In the genomic region with DNA sequence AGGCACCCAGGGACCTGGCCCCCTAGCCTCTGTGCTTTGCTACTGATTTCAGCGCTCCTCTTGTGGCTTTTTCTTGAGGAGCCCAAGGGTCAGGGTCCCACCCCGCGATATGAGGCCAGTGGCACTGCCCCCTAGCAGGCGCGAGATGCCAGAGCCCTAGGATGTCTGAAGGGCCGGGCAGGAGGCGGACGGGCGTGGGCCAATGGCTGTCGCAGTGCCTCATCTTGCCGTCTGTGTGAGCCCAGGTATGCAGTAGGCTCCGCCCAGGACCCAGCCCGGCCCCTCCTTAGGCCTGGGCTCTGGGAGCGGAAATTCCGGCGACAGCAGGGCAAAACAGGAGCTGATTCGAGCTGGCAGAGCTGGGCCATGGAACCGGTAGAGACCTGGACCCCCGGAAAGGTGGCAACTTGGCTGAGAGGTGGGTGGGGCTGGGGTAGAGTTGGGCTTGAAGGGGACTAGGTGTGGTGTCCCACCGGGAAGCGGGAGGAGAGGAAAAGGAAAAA, we compare ENCODE assay signal across 9 cellular contexts.
A peak's percentile ranks its signal among the peaks of the same experiment; 100 is the strongest.
DNase-seq lines count a peak whose midpoint lies in the region; ATAC-seq and TF ChIP-seq lines count a peak whose summit lies in the region.
"Had no signal": no experiment of that assay in that cellular context is flagged by ENCODE, and none has a peak within 500 bp of the region (broad histone marks: within the 10 kb centered on the region; RNA-seq: fewer than 3 reads in every experiment).

A gene with protein sequence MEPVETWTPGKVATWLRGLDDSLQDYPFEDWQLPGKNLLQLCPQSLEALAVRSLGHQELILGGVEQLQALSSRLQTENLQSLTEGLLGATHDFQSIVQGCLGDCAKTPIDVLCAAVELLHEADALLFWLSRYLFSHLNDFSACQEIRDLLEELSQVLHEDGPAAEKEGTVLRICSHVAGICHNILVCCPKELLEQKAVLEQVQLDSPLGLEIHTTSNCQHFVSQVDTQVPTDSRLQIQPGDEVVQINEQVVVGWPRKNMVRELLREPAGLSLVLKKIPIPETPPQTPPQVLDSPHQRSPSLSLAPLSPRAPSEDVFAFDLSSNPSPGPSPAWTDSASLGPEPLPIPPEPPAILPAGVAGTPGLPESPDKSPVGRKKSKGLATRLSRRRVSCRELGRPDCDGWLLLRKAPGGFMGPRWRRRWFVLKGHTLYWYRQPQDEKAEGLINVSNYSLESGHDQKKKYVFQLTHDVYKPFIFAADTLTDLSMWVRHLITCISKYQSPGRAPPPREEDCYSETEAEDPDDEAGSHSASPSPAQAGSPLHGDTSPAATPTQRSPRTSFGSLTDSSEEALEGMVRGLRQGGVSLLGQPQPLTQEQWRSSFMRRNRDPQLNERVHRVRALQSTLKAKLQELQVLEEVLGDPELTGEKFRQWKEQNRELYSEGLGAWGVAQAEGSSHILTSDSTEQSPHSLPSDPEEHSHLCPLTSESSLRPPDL (plus strand): TSS at position 310 of the 503 bp plus-strand sequence. CDS start 57 bp downstream, at position 367.

- DNase-seq in activated CD4-positive, alpha-beta T cell treated with anti-CD3 and anti-CD28 coated beads for 48 hours = peak; percentile 41
- DNase-seq in activated CD4-positive, alpha-beta T cell treated with anti-CD3 and anti-CD28 coated beads for 4 hours = no peak
- DNase-seq in RWPE1 (ENCODE audit: low spot score) (peak; percentile 83), 8988T (no peak), ACHN (no peak)
- no peak for DNase-seq in stimulated activated naive B cell treated with anti-CD40 and anti-IgM and Interleukin-4, amounts not matched to agents 10 μg/mL and 1 μg/mL and 100 μg/mL, for 72 hours
- DNase-seq: NCI-H345 had no signal

- no peak; the same call in 1 of the 2 replicates for TF ChIP-seq CTCF in RWPE1 (conservative IDR thresholded peaks at IDR 0.05; ENCODE audit: low read depth)

- H3K27me3 ChIP-seq in iPS-20b (ENCODE audit: insufficient read depth, low read length) = no peaks in the 10 kb centered on the region

- H3K36me3 ChIP-seq in iPS-20b (ENCODE audit: insufficient read depth, low read depth, low read length) = 0 out of 2 replicates have a peak, but pooled peaks cover 9% of the 10 kb centered on the region

- H3K4me3 Mint-ChIP-seq in stimulated activated naive B cell treated with anti-CD40 and anti-IgM and Interleukin-4, amounts not matched to agents 10 μg/mL and 1 μg/mL and 100 μg/mL, for 72 hours = peak within 1 kb of the TSS in 1 of 2 donors; percentile 45

- CTCF ChIA-PET in RWPE1 (lab: Yijun Ruan, JAX) = interaction anchor here (0.5 to 1.0 kb wide), 5 partner anchors 56 to 650 kb away, joined by 3 to 8 read pairs (median 4); a partner anchor contains a TSS

- H3K9me3 ChIP-seq in iPS-20b (ENCODE audit: insufficient read depth, low read depth, low read length) = no peaks in the 10 kb centered on the region

- peaks cover 1 to 5% of the 10 kb centered on the region in 2 donors for H3K4me1 Mint-ChIP-seq in stimulated activated naive B cell treated with anti-CD40 and anti-IgM and Interleukin-4, amounts not matched to agents 10 μg/mL and 1 μg/mL and 100 μg/mL, for 72 hours

- peak within 1 kb of the TSS; percentile 70 for H3K27ac ChIP-seq in RWPE1
- H3K27ac ChIP-seq in iPS-20b (ENCODE audit: low read length) = no peak within 1 kb of the TSS

- H3K9me3 Mint-ChIP-seq in stimulated activated naive B cell treated with anti-CD40 and anti-IgM and Interleukin-4, amounts not matched to agents 10 μg/mL and 1 μg/mL and 100 μg/mL, for 72 hours = no peaks in the 10 kb centered on the region

- in situ Hi-C loops in ACHN (cut with HindIII; ENCODE audit: low pct_ligation_motif_present, low pct_unique_long_range_greater_than_20kb, low sequenced_read_pairs) = no loop called here

- no peaks in the 10 kb centered on the region for H3K27me3 Mint-ChIP-seq in stimulated activated naive B cell treated with anti-CD40 and anti-IgM and Interleukin-4, amounts not matched to agents 10 μg/mL and 1 μg/mL and 100 μg/mL, for 72 hours

- peak within 1 kb of the TSS; percentile 76 for H3K4me3 ChIP-seq in iPS-20b (ENCODE audit: low read length)

- no peak for ATAC-seq in stimulated activated naive B cell treated with anti-CD40 and anti-IgM and Interleukin-4, amounts not matched to agents 10 μg/mL and 1 μg/mL and 100 μg/mL, for 72 hours (replicated peaks)
- ATAC-seq in GM18861 (IDR thresholded peaks at IDR 0.05; ENCODE audit: unreplicated experiment) = no peak

- H3K27ac Mint-ChIP-seq in stimulated activated naive B cell treated with anti-CD40 and anti-IgM and Interleukin-4, amounts not matched to agents 10 μg/mL and 1 μg/mL and 100 μg/mL, for 72 hours = peak within 1 kb of the TSS; percentile 7

- peak within 1 kb of the TSS; percentile 75; the same call in 1 of the 2 replicates for H3K9ac ChIP-seq in iPS-20b (ENCODE audit: low read depth, low read length)

- POLR2A ChIA-PET in RWPE1 (lab: Yijun Ruan, JAX; ENCODE audit: low non-redundant PET) = interaction anchor here (1.2 kb wide), 1 partner anchor 67 kb away, joined by 5 read pairs; no protein-coding TSS in a partner anchor

- H3K36me3 Mint-ChIP-seq in stimulated activated naive B cell treated with anti-CD40 and anti-IgM and Interleukin-4, amounts not matched to agents 10 μg/mL and 1 μg/mL and 100 μg/mL, for 72 hours = peaks cover 0 to 4% of the 10 kb centered on the region in 2 donors

- H3K4me1 ChIP-seq in iPS-20b (ENCODE audit: insufficient read depth, low read length) = no peaks in the 10 kb centered on the region; the same call in 1 of the 2 replicates

Comparison
In these comparisons a context has a peak if more than half of its experiments do, and no peak if none do; other contexts are left out.
1. DNase-seq: peak in activated CD4-positive, alpha-beta T cell treated with anti-CD3 and anti-CD28 coated beads for 48 hours (single experiment) and RWPE1 (single experiment); none in activated CD4-positive, alpha-beta T cell treated with anti-CD3 and anti-CD28 coated beads for 4 hours (0 of 2), stimulated activated naive B cell treated with anti-CD40 and anti-IgM and Interleukin-4, amounts not matched to agents 10 μg/mL and 1 μg/mL and 100 μg/mL, for 72 hours (single experiment), 8988T (single experiment) and ACHN (single experiment).